Comparison of ENCODE assay signal across 1 cellular context in genomic region chr15:35437157-35437556, GRCh38.
TF ChIP-seq lines count a peak whose summit lies in the region.

No MANE protein-coding gene starts in this region.

TF ChIP-seq in HCT116, 20 proteins besides CTCF, POLR2A, EP300 and RAD21 (continued from another document):
- TF ChIP-seq REST (IDR thresholded peaks at IDR 0.05; ENCODE audit: low read depth) = no peak
- no peak for TF ChIP-seq CBX3 (IDR thresholded peaks at IDR 0.05; ENCODE audit: low read depth)
- no peak for TF ChIP-seq TCF7L2 (IDR thresholded peaks at IDR 0.05; ENCODE audit: borderline replicate concordance, extremely low read depth, insufficient read depth, insufficient read length)
- no peak for TF ChIP-seq FOSL1 (IDR thresholded peaks at IDR 0.05; ENCODE audit: low read depth)
- TF ChIP-seq ZBTB33 (IDR thresholded peaks at IDR 0.05; ENCODE audit: extremely low read depth, insufficient replicate concordance, low read length) = no peak
- no peak for TF ChIP-seq JUND (IDR thresholded peaks at IDR 0.05)
- TF ChIP-seq CEBPB (IDR thresholded peaks at IDR 0.05; ENCODE audit: low read depth) = no peak
- no peak for TF ChIP-seq SRF (IDR thresholded peaks at IDR 0.05; ENCODE audit: low read depth)
- TF ChIP-seq EZH2phosphoT487 (IDR thresholded peaks at IDR 0.05; ENCODE audit: borderline replicate concordance) = no peak
